In genomic region chr6:30727920-30728605, GRCh38 we compare ENCODE assay signal across 10 cellular contexts. TPM values are rescaled to one million over a fixed set of nuclear protein-coding genes. Genes with fewer than 3 reads are reported as not detected.
DNase-seq lines count a peak whose midpoint lies in the region; ATAC-seq and TF ChIP-seq lines count a peak whose summit lies in the region.
"Had no signal": no experiment of that assay in that cellular context is flagged by ENCODE, and none has a peak within 500 bp of the region (broad histone marks: within the 10 kb centered on the region; RNA-seq: fewer than 3 reads in every experiment).

No MANE protein-coding gene starts in this region.

- H3K79me2 ChIP-seq in hepatocyte = peaks cover 42% of the 10 kb centered on the region

- CTCF ChIA-PET in A673 (lab: Charles Lee) = interaction anchor here (0.6 to 1.2 kb wide), 6 partner anchors 16 to 359 kb away, joined by 3 to 10 read pairs (median 4); partner anchors contain the start of gene IER3

- H3K9me3 ChIP-seq in A673 (ENCODE audit: low read depth, low read length, poor library complexity, severe bottlenecking) (no peaks in the 10 kb centered on the region), hepatocyte (ENCODE audit: low read depth) (no peaks in the 10 kb centered on the region), prostate gland (no peaks in the 10 kb centered on the region)

- POLR2A ChIA-PET in A673 (lab: Charles Lee; ENCODE audit: low non-redundant PET) = interaction anchor here (0.6 to 0.7 kb wide), 2 partner anchors 155 to 814 kb away, joined by 3 read pairs; no protein-coding TSS in a partner anchor

- TF ChIP-seq POLR2A in prostate gland (IDR thresholded peaks at IDR 0.05) = no peak

- no TSS peak for BruUV-seq in A673 (replicated peaks; lab: Mats Ljungman, UMichigan)

- ATAC-seq in GM18873 (IDR thresholded peaks at IDR 0.05; ENCODE audit: low FRiP score, unreplicated experiment) (no peak), HG03139 (IDR thresholded peaks at IDR 0.05; ENCODE audit: unreplicated experiment) (no peak)

- 72% methylated on average over 9 of the region's 9 CpGs for WGBS in hepatocyte (ENCODE audit: low lambda C conversion rate, missing lambda C conversion rate)
- WGBS in prostate gland = 47% methylated on average over 9 of the region's 9 CpGs

- peaks cover 52% of the 10 kb centered on the region for H3K36me3 ChIP-seq in A673 (ENCODE audit: insufficient read depth, low read length, poor library complexity, severe bottlenecking)
- H3K36me3 ChIP-seq in hepatocyte (replicated peaks; ENCODE audit: insufficient read depth, low read depth) = no peaks in the 10 kb centered on the region
- peaks cover 0 to 10% of the 10 kb centered on the region in 2 donors for H3K36me3 ChIP-seq in prostate gland

- H3K4me3 ChIP-seq in A673 (ENCODE audit: low read depth, low read length, poor library complexity, severe bottlenecking) = no peak overlapping the region
- H3K4me3 ChIP-seq in WI38 (ENCODE audit: low read depth, low read length) = no peak overlapping the region
- H3K4me3 ChIP-seq in hepatocyte = no peak overlapping the region
- H3K4me3 ChIP-seq in prostate gland = no peak overlapping the region

- TF ChIP-seq CTCF in A673 (conservative IDR thresholded peaks at IDR 0.05; ENCODE audit: low read depth, low read length) (peak; percentile 21; the same call in 1 of the 2 replicates), WI38 (IDR thresholded peaks at IDR 0.05; ENCODE audit: low read depth, low read length) (peak; percentile 31), hepatocyte (IDR thresholded peaks at IDR 0.05; ENCODE audit: poor library complexity) (peak; percentile 35), prostate gland (IDR thresholded peaks at IDR 0.05) (peak in 1 of 4 experiments; percentile 4)

- H3K9me2 ChIP-seq in hepatocyte (replicated peaks; ENCODE audit: insufficient read depth) = no peaks in the 10 kb centered on the region

- H3K4me2 ChIP-seq in hepatocyte = no peak overlapping the region

- H3K4me1 ChIP-seq in A673 (ENCODE audit: insufficient read depth, low read length, poor library complexity, severe bottlenecking) = peaks cover 21% of the 10 kb centered on the region
- H3K4me1 ChIP-seq in hepatocyte (ENCODE audit: insufficient read depth) = peaks cover under 1% of the 10 kb centered on the region
- peaks cover 4% of the 10 kb centered on the region for H3K4me1 ChIP-seq in prostate gland (replicated peaks)

- peaks cover 30% of the 10 kb centered on the region for H4K20me1 ChIP-seq in hepatocyte (ENCODE audit: insufficient read depth, poor library complexity, severe bottlenecking)

- H3K27ac ChIP-seq in A673 (ENCODE audit: low read depth, low read length, poor library complexity, severe bottlenecking) (no peak overlapping the region), hepatocyte (peak overlapping the region; percentile 38), prostate gland (peak overlapping the region in 1 of 2 donors; percentile 49)
- H3K27ac ChIP-seq: parathyroid adenoma had no signal

- intact Hi-C loops in A673 (cut with micrococcal nuclease; ENCODE audit: unreplicated experiment) = loop anchor here (5.0 kb wide), 2 partner anchors 149 to 359 kb away; no protein-coding TSS in a partner anchor
- intact Hi-C loops in prostate gland (cut with DNase I) = loop anchor here (5.0 kb wide), 1 partner anchor 149 kb away; no protein-coding TSS in a partner anchor

- no peaks in the 10 kb centered on the region for H3K27me3 ChIP-seq in A673 (replicated peaks; ENCODE audit: insufficient read depth, low read depth, low read length, poor library complexity)
- no peaks in the 10 kb centered on the region for H3K27me3 ChIP-seq in hepatocyte
- no peaks in the 10 kb centered on the region for H3K27me3 ChIP-seq in prostate gland (replicated peaks; ENCODE audit: insufficient read depth)

- H2AFZ ChIP-seq in hepatocyte = no peak overlapping the region
- H2AFZ ChIP-seq: parathyroid adenoma had no signal

- DNase-seq in A673 (ENCODE audit: low spot score) (peak; percentile 53), EH (ENCODE audit: low read depth) (peak; percentile 72), hepatocyte (ENCODE audit: low spot score) (peak; percentile 59), T-helper 9 cell (no peak), prostate gland (ENCODE audit: low spot score) (no peak)
- DNase-seq: MM.1S had no signal

RNA-seq across cellular contexts. Expression of gene TUBB, which starts 7.9 kb away (rescaled TPM):
- 1,864 and 1,936 TPM in 2 replicates for total RNA-seq in A673 (2021)
- total RNA-seq in hepatocyte = 460 and 470 TPM in 2 replicates
- 414 and 433 TPM in 2 replicates for polyA plus RNA-seq in hepatocyte
- 100 to 1,000 TPM; 196 to 270 TPM for total RNA-seq in prostate gland

RNA-seq across cellular contexts. Expression of gene MDC1, which starts 11.0 kb away (rescaled TPM):
- 52.9 and 53.4 TPM in 2 replicates for total RNA-seq in A673 (2021)
- total RNA-seq in hepatocyte = 3.3 and 8.7 TPM in 2 replicates
- 9.8 and 9.9 TPM in 2 replicates for polyA plus RNA-seq in hepatocyte
- total RNA-seq in prostate gland = 10 to 100 TPM; 20.5 to 26.3 TPM

RNA-seq across cellular contexts. Expression of gene FLOT1, which starts 14.4 kb away (rescaled TPM):
- 116 and 120 TPM in 2 replicates for total RNA-seq in A673 (2021)
- 93.5 and 103 TPM in 2 replicates for total RNA-seq in hepatocyte
- 144 and 148 TPM in 2 replicates for polyA plus RNA-seq in hepatocyte
- total RNA-seq in prostate gland = 100 to 1,000 TPM; 117 to 133 TPM

RNA-seq across cellular contexts. Expression of gene IER3, which starts 16.3 kb away (rescaled TPM):
- 33.5 and 34.6 TPM in 2 replicates for total RNA-seq in A673 (2021)
- total RNA-seq in hepatocyte = 173 and 193 TPM in 2 replicates
- polyA plus RNA-seq in hepatocyte = 158 and 159 TPM in 2 replicates
- total RNA-seq in prostate gland = 10 to 100 TPM; 13.9 to 26.4 TPM

RNA-seq across cellular contexts. Expression of gene NRM, which starts 37.3 kb away (rescaled TPM):
- total RNA-seq in A673 (2021) (49.8 and 54.4 TPM in 2 replicates), hepatocyte (7.2 and 7.8 TPM in 2 replicates), prostate gland (1 to 10 TPM; 5.9 to 7.3 TPM)
- 17.2 and 21.0 TPM in 2 replicates for polyA plus RNA-seq in hepatocyte

Comparison
In these comparisons a context has a peak if more than half of its experiments do, and no peak if none do; other contexts are left out.
1. DNase-seq: peak in A673 (single experiment), EH (single experiment) and hepatocyte (single experiment); none in T-helper 9 cell (single experiment) and prostate gland (single experiment).